Comparison of ENCODE assay signal across 11 cellular contexts in the genomic region with DNA sequence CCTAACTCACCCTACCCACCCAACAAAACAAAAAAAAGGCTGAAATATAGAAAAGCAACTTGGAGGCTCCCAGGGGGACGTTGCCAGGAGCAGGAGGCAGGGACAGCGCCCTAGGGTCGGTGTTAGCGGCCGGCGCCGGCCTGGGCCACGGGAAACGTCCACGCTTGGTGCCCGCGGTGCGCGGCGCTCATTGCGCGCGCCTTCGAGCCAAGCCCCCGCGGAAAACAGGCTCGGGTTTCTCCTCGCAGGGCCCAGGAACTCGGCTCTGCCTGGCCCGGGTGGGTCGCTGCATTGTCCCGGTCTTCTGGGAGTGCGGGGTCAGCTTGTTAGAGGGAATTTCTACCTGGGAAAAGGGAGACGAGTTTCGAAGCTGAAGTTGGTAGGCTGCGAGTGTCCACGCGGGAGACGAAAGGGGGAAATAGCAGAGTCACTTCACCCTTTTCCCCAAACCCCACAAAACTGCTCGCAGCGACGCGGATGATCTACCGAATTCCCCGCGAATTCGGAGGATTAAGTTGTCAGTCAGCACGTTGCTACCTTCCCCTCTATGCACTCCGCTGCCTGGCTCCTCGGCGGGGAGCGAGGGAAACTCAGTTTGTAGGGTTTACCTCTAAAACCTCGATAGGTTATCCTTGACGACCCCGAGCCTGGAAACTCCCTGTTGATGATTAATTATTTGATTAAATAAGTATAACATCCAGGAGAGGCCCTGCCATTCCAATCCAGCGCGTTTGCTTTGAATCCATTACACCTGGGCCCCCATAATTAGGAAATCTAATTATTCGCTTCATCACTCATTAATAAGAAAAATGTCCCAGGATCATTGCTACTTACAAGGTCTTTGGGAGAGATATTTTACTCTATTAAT. TPM values are rescaled to one million over a fixed set of nuclear protein-coding genes. Genes with fewer than 3 reads are reported as not detected.
DNase-seq lines count a peak whose midpoint lies in the region; ATAC-seq and TF ChIP-seq lines count a peak whose summit lies in the region.
"Had no signal": no experiment of that assay in that cellular context is flagged by ENCODE, and none has a peak within 500 bp of the region (broad histone marks: within the 10 kb centered on the region; RNA-seq: fewer than 3 reads in every experiment).

No MANE protein-coding gene starts in this region.

- H3K4me3 ChIP-seq in BLaER1 (peak overlapping the region; percentile 70; the same call in 1 of the 2 replicates), IMR-90 (ENCODE audit: insufficient read depth, low read depth, low read length) (no peak overlapping the region), epithelial cell of proximal tubule (ENCODE audit: low read depth, low read length) (peak overlapping the region; percentile 53)

- no peak overlapping the region for H2BK5ac ChIP-seq in IMR-90 (ENCODE audit: low read depth, low read length, poor library complexity, severe bottlenecking)

- peaks cover 19% of the 10 kb centered on the region for H3K4me1 Mint-ChIP-seq in neural crest cell

- H2BK15ac ChIP-seq in IMR-90 (ENCODE audit: low read depth, low read length), result peak overlapping the region; percentile 58; the same call in 1 of the 3 replicates

- H4K20me1 ChIP-seq in BLaER1, result peaks cover 23% of the 10 kb centered on the region
- no peaks in the 10 kb centered on the region for H4K20me1 ChIP-seq in IMR-90 (ENCODE audit: insufficient read depth, low read length)

- dilution Hi-C loops in IMR-90 (cut with HindIII; ENCODE audit: low sequenced_read_pairs, unreplicated experiment), result no loop called here

- H2AFZ ChIP-seq in IMR-90 (replicated peaks; ENCODE audit: low read length, poor library complexity), result peak overlapping the region; percentile 88

- peaks cover 2% of the 10 kb centered on the region; the same call in 1 of the 2 replicates for H3K9me1 ChIP-seq in IMR-90 (ENCODE audit: insufficient read depth, low read length)

- H2BK120ac ChIP-seq in IMR-90 (ENCODE audit: low read depth, low read length), result no peak overlapping the region

- CTCF ChIA-PET in IMR-90 (lab: Yijun Ruan, JAX), result interaction anchor here (2.0 kb wide), 1 partner anchor 497 kb away, joined by 18 read pairs; no protein-coding TSS in a partner anchor

- peak overlapping the region; percentile 36 for H3K4me3 Mint-ChIP-seq in neural crest cell

- no peak for TF ChIP-seq POLR2A in IMR-90 (IDR thresholded peaks at IDR 0.05; ENCODE audit: low read depth, low read length)

- H2BK20ac ChIP-seq in IMR-90 (ENCODE audit: low read depth, low read length), result no peak overlapping the region

- H3K36me3 Mint-ChIP-seq in neural crest cell (ENCODE audit: low read depth), result no peaks in the 10 kb centered on the region

- no peaks in the 10 kb centered on the region for H3K36me3 ChIP-seq in BLaER1
- no peaks in the 10 kb centered on the region for H3K36me3 ChIP-seq in IMR-90 (ENCODE audit: control insufficient read depth, insufficient read depth, low read length)

- H3K27ac ChIP-seq in BLaER1, result no peak overlapping the region
- H3K27ac ChIP-seq in IMR-90 (ENCODE audit: insufficient read depth, low read length), result no peak overlapping the region

- DNase-seq in IMR-90 (no peak), epithelial cell of proximal tubule (ENCODE audit: low read depth) (no peak), neural crest cell (ENCODE audit: low read depth, low spot score) (no peak), inferior parietal cortex (ENCODE audit: extremely low spot score) (no peak), SW 1271 (lab: John Stamatoyannopoulos, UW) (no peak), posterior cingulate gyrus (no peak), NCI-H1105 (lab: John Stamatoyannopoulos, UW) (no peak)
- DNase-seq: DMS53, NCI-H446 had no signal

- peaks cover 18% of the 10 kb centered on the region for H3K4me1 ChIP-seq in BLaER1
- peaks cover 6% of the 10 kb centered on the region for H3K4me1 ChIP-seq in IMR-90 (ENCODE audit: control insufficient read depth, insufficient read depth, low read length)

- H3K4me2 ChIP-seq in BLaER1, result peak overlapping the region; percentile 94
- H3K4me2 ChIP-seq in IMR-90 (ENCODE audit: low read depth, low read length), result peak overlapping the region; percentile 44

- BruUV-seq in IMR-90 (replicated peaks; lab: Mats Ljungman, UMichigan), result no TSS peak

- peak overlapping the region in 1 of 2 experiments; percentile 19; a peak in 1 of 4 replicates for H4K8ac ChIP-seq in IMR-90 (ENCODE audit: low read depth in 2 of 2, low read length in 2 of 2)

- intact Hi-C loops in IMR-90 (cut with micrococcal nuclease), result loop anchor here (2.0 to 10.0 kb wide), 2 partner anchors 637 to 1069 kb away; no protein-coding TSS in a partner anchor
- intact Hi-C loops in posterior cingulate gyrus (cut with DNase I), result no loop called here

- H3K27ac Mint-ChIP-seq in neural crest cell (ENCODE audit: unreplicated experiment), result no peak overlapping the region

- no peak overlapping the region for H3K9ac ChIP-seq in BLaER1
- H3K9ac ChIP-seq in IMR-90 (ENCODE audit: low read depth, low read length), result no peak overlapping the region

- peaks cover 0 to 10% of the 10 kb centered on the region in 2 experiments; a peak in 3 of 4 replicates for H3K79me1 ChIP-seq in IMR-90 (ENCODE audit: low read depth in 1 of 2, low read length in 2 of 2)

- H3K14ac ChIP-seq in IMR-90 (replicated peaks; ENCODE audit: low read depth, low read length), result no peak overlapping the region

- peaks cover 82% of the 10 kb centered on the region for H3K27me3 Mint-ChIP-seq in neural crest cell (ENCODE audit: low read depth)

- in situ Hi-C loops in IMR-90 (cut with MboI; ENCODE audit: low sequenced_read_pairs), result loop anchor here (5.0 kb wide), 1 partner anchor 496 kb away; no protein-coding TSS in a partner anchor

- H3K4ac ChIP-seq in IMR-90 (ENCODE audit: low read depth, low read length), result peak overlapping the region; percentile 24; the same call in 1 of the 2 replicates

- TF ChIP-seq CTCF in IMR-90 (conservative IDR thresholded peaks at IDR 0.05; ENCODE audit: low read depth, low read length) (no peak), epithelial cell of proximal tubule (conservative IDR thresholded peaks at IDR 0.05; ENCODE audit: low read depth, low read length) (no peak), neural crest cell (conservative IDR thresholded peaks at IDR 0.05) (no peak)

- H3K9me3 ChIP-seq in BLaER1 (no peaks in the 10 kb centered on the region), IMR-90 (ENCODE audit: control insufficient read depth, insufficient read depth, low read length) (no peaks in the 10 kb centered on the region)

- POLR2A ChIA-PET in IMR-90 (lab: Charles Lee; ENCODE audit: unreplicated experiment), result interaction anchor here (0.6 kb wide), 1 partner anchor 11 kb away, joined by 3 read pairs; no protein-coding TSS in a partner anchor

- TF ChIP-seq RAD21 in IMR-90 (IDR thresholded peaks at IDR 0.05; ENCODE audit: low read length), result no peak

- ATAC-seq in IMR-90 (ENCODE audit: low read depth), result no peak
- ATAC-seq: left lobe of liver had no signal

- no peak overlapping the region for H3K56ac ChIP-seq in IMR-90 (ENCODE audit: extremely low read depth, insufficient read depth, low read length)

- H2AK9ac ChIP-seq in IMR-90 (replicated peaks; ENCODE audit: low read depth, low read length, poor library complexity), result no peak overlapping the region

- H4K91ac ChIP-seq in IMR-90 (ENCODE audit: insufficient read depth, low read depth, low read length), result no peak overlapping the region

- H3K23ac ChIP-seq in IMR-90 (ENCODE audit: low read depth, low read length), result no peak overlapping the region

- H2AK5ac ChIP-seq in IMR-90 (ENCODE audit: low read depth, low read length), result no peak overlapping the region

- WGBS in IMR-90 (ENCODE audit: extremely low coverage in 2 of 2, insufficient read length in 1 of 2), 2 experiments, result 33% methylated on average over 17 of the region's 53 CpGs; no CpG with 5 or more reads in 1 of the 2 experiments

- H3K9me3 Mint-ChIP-seq in neural crest cell, result no peaks in the 10 kb centered on the region

- H3K18ac ChIP-seq in IMR-90 (ENCODE audit: low read depth, low read length), result no peak overlapping the region

- no peak overlapping the region for H4K5ac ChIP-seq in IMR-90 (ENCODE audit: low read depth, low read length)

- H3K27me3 ChIP-seq in BLaER1 (peaks cover 70% of the 10 kb centered on the region), IMR-90 (ENCODE audit: control insufficient read depth, insufficient read depth, low read length) (no peaks in the 10 kb centered on the region)

TF ChIP-seq in IMR-90, 13 proteins besides CTCF, POLR2A, EP300 and RAD21 (continues in another document):
- TF ChIP-seq, protein P1, sequence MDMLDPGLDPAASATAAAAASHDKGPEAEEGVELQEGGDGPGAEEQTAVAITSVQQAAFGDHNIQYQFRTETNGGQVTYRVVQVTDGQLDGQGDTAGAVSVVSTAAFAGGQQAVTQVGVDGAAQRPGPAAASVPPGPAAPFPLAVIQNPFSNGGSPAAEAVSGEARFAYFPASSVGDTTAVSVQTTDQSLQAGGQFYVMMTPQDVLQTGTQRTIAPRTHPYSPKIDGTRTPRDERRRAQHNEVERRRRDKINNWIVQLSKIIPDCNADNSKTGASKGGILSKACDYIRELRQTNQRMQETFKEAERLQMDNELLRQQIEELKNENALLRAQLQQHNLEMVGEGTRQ (IDR thresholded peaks at IDR 0.05; ENCODE audit: low read depth, low read length), result no peak
- no peak for TF ChIP-seq NFE2L2 (IDR thresholded peaks at IDR 0.05; ENCODE audit: low read depth, low read length)

RNA-seq across cellular contexts. Expression of a gene that starts 0.8 kb away (rescaled TPM):
- total RNA-seq in IMR-90 (2012; rRNA removed), result 0.90 and 1.1 TPM in 2 replicates
- 6.4 and 9.2 TPM in 2 replicates for polyA plus RNA-seq in IMR-90 (2012; rRNA removed)
- polyA plus RNA-seq in IMR-90 (2012; cell fraction: cytosol; rRNA removed), result 5.5 and 8.7 TPM in 2 replicates
- polyA plus RNA-seq in IMR-90 (2012; cell fraction: nucleus; rRNA removed; ENCODE audit: low replicate concordance), result 4.3 and 7.4 TPM in 2 replicates
- total RNA-seq in epithelial cell of proximal tubule, result 26.5 and 30.1 TPM in 2 replicates
- total RNA-seq in neural crest cell, result 0.11 TPM in 1 of 2 replicates, not detected in the other

RNA-seq across cellular contexts. Expression of a gene that starts 10.8 kb away (rescaled TPM):
- total RNA-seq in IMR-90 (2012; rRNA removed) (7.8 and 8.2 TPM in 2 replicates), epithelial cell of proximal tubule (7.1 and 13.2 TPM in 2 replicates), neural crest cell (14.0 and 16.8 TPM in 2 replicates)
- polyA plus RNA-seq in IMR-90 (2012; rRNA removed), result 13.7 and 16.8 TPM in 2 replicates
- 5.6 and 7.9 TPM in 2 replicates for polyA plus RNA-seq in IMR-90 (2012; cell fraction: cytosol; rRNA removed)
- 71.8 and 97.1 TPM in 2 replicates for polyA plus RNA-seq in IMR-90 (2012; cell fraction: nucleus; rRNA removed; ENCODE audit: low replicate concordance)

RNA-seq across cellular contexts. Expression of a gene that starts 12.5 kb away (rescaled TPM):
- 15.2 and 23.9 TPM in 2 replicates for total RNA-seq in IMR-90 (2012; rRNA removed)
- 25.8 and 29.9 TPM in 2 replicates for polyA plus RNA-seq in IMR-90 (2012; rRNA removed)
- polyA plus RNA-seq in IMR-90 (2012; cell fraction: cytosol; rRNA removed), result 59.6 and 70.0 TPM in 2 replicates
- 22.9 and 59.6 TPM in 2 replicates for polyA plus RNA-seq in IMR-90 (2012; cell fraction: nucleus; rRNA removed; ENCODE audit: low replicate concordance)
- 11.6 and 14.6 TPM in 2 replicates for total RNA-seq in epithelial cell of proximal tubule
- 0.09 and 0.18 TPM in 2 replicates for total RNA-seq in neural crest cell

RNA-seq across cellular contexts. Expression of a gene that starts 55.6 kb away (rescaled TPM):
- total RNA-seq in IMR-90 (2012; rRNA removed), result 2.7 and 4.2 TPM in 2 replicates
- polyA plus RNA-seq in IMR-90 (2012; rRNA removed), result 33.0 and 34.5 TPM in 2 replicates
- polyA plus RNA-seq in IMR-90 (2012; cell fraction: cytosol; rRNA removed), result 33.7 and 84.8 TPM in 2 replicates
- 98.2 and 101 TPM in 2 replicates for polyA plus RNA-seq in IMR-90 (2012; cell fraction: nucleus; rRNA removed; ENCODE audit: low replicate concordance)
- 0.12 TPM in 1 of 2 replicates, not detected in the other for total RNA-seq in epithelial cell of proximal tubule
- not detected in 2 replicates for total RNA-seq in neural crest cell

Comparison
In these comparisons a context has a peak if more than half of its experiments do, and no peak if none do; other contexts are left out.
1. RNA of a gene that starts 0.8 kb away (total RNA-seq): 26.5 to 30.1 TPM in epithelial cell of proximal tubule; 0.90 to 1.1 TPM in IMR-90 and 0.11 TPM in neural crest cell; every median in the first group is over 10 times any median in the second.
2. RNA of a gene that starts 12.5 kb away (total RNA-seq): 15.2 to 23.9 TPM in IMR-90 and 11.6 to 14.6 TPM in epithelial cell of proximal tubule; 0.09 to 0.18 TPM in neural crest cell; every median in the first group is over 10 times any median in the second.